14 cellular contexts compared by ENCODE assay signal in genomic region chr3:195752066-195752465, GRCh38. TPM values are rescaled to one million over a fixed set of nuclear protein-coding genes. Genes with fewer than 3 reads are reported as not detected.
A peak's percentile ranks its signal among the peaks of the same experiment; 100 is the strongest.
DNase-seq lines count a peak whose midpoint lies in the region; ATAC-seq, FAIRE-seq and TF ChIP-seq lines count a peak whose summit lies in the region.
"Had no signal": no experiment of that assay in that cellular context is flagged by ENCODE, and none has a peak within 500 bp of the region (broad histone marks: within the 10 kb centered on the region; RNA-seq: fewer than 3 reads in every experiment).

No MANE protein-coding gene starts in this region.

- H3K27ac ChIP-seq in heart left ventricle (no peak overlapping the region), kidney (ENCODE audit: low read depth in 2 of 2, low read length in 2 of 2) (no peak overlapping the region), gastrocnemius medialis (no peak overlapping the region)
- H3K27ac ChIP-seq: C4-2B, HL-60 had no signal

- H3K36me3 ChIP-seq in heart left ventricle (no peaks in the 10 kb centered on the region), kidney (ENCODE audit: control insufficient read depth in 1 of 2, insufficient read depth in 2 of 2, low read length in 2 of 2) (no peaks in the 10 kb centered on the region), gastrocnemius medialis (no peaks in the 10 kb centered on the region)
- H3K36me3 ChIP-seq: BE2C had no signal

- WGBS in heart left ventricle, 4 donors, result 91 to 95% (median 92%) methylated on average over 9 to 13 of the region's 13 CpGs

- H3K9me3 ChIP-seq in heart left ventricle, result no peaks in the 10 kb centered on the region
- no peaks in the 10 kb centered on the region for H3K9me3 ChIP-seq in kidney (ENCODE audit: control insufficient read depth in 1 of 2, low read length in 2 of 2)
- H3K9me3 ChIP-seq in gastrocnemius medialis, result no peaks in the 10 kb centered on the region
- H3K9me3 ChIP-seq: BE2C had no signal

- intact Hi-C loops in left cardiac atrium (cut with DNase I), result no loop called here
- intact Hi-C loops in heart left ventricle (cut with DNase I), result no loop called here
- intact Hi-C loops in kidney (cut with DNase I), result no loop called here
- intact Hi-C loops in posterior vena cava (cut with DNase I), result no loop called here
- intact Hi-C loops in gastrocnemius medialis (cut with DNase I; ENCODE audit: low total_unique reads), result no loop called here

- in situ Hi-C loops in gastrocnemius medialis (cut with MboI; ENCODE audit: low sequenced_read_pairs in 4 of 4), result no loop called here

- no peak for FAIRE-seq in kidney (lab: Jason Lieb, UNC)
- FAIRE-seq: A204.1 had no signal

- H3K9ac ChIP-seq in kidney (ENCODE audit: low read length in 2 of 2), result no peak overlapping the region

- DNase-seq in left cardiac atrium (peak; percentile 6), heart left ventricle (no peak), kidney (peak; percentile 40), posterior vena cava (ENCODE audit: low spot score) (peak; percentile 76), gastrocnemius medialis (no peak), EL (no peak), omental fat pad (ENCODE audit: low spot score) (no peak)
- DNase-seq: BE2C; CD8-positive, alpha-beta T cell had no signal

- H3K4me3 ChIP-seq in heart left ventricle (no peak overlapping the region), kidney (ENCODE audit: low read length in 2 of 2) (no peak overlapping the region), gastrocnemius medialis (no peak overlapping the region)

- TF ChIP-seq CTCF in heart left ventricle (IDR thresholded peaks at IDR 0.05) (no peak), kidney (IDR thresholded peaks at IDR 0.05; ENCODE audit: borderline replicate concordance, extremely low read depth, insufficient read depth) (no peak), gastrocnemius medialis (IDR thresholded peaks at IDR 0.05 in 4 of 5, conservative IDR thresholded peaks at IDR 0.05 in 1 of 5) (no peak), omental fat pad (IDR thresholded peaks at IDR 0.05) (no peak)

- H3K4me1 ChIP-seq in heart left ventricle (peaks cover 0 to 9% (median 1%) of the 10 kb centered on the region in 12 donors), kidney (ENCODE audit: control insufficient read depth in 1 of 2, insufficient read depth in 1 of 2, low read depth in 1 of 2, low read length in 2 of 2) (no peaks in the 10 kb centered on the region), gastrocnemius medialis (no peaks in the 10 kb centered on the region)
- H3K4me1 ChIP-seq: BE2C had no signal

- peaks cover 0 to 18% (median 6%) of the 10 kb centered on the region in 9 donors for H3K27me3 ChIP-seq in heart left ventricle
- peaks cover 0 to 7% (median 2%) of the 10 kb centered on the region in 3 donors for H3K27me3 ChIP-seq in gastrocnemius medialis
- H3K27me3 ChIP-seq: BE2C had no signal

- no peak for TF ChIP-seq POLR2A in heart left ventricle (IDR thresholded peaks at IDR 0.05)
- no peak for TF ChIP-seq POLR2A in gastrocnemius medialis (IDR thresholded peaks at IDR 0.05)

- ATAC-seq in left cardiac atrium, result no peak
- no peak for ATAC-seq in heart left ventricle
- no peak for ATAC-seq in gastrocnemius medialis
- ATAC-seq in omental fat pad (ENCODE audit: low FRiP score), result no peak
- ATAC-seq: CD8-positive, alpha-beta T cell; HCT116 had no signal

RNA-seq across cellular contexts. Expression of gene MUC20, which starts 31.3 kb away (rescaled TPM):
- total RNA-seq in left cardiac atrium, result 1 to 10 TPM; 1.8 to 4.7 TPM
- 1 to 10 TPM in 7 of 9 donors, under 1 TPM in 2; 0.21 to 8.4 (median 3.2) TPM for total RNA-seq in heart left ventricle
- 1 to 10 TPM in 1 of 2 donors, under 1 TPM in 1; 0.53 to 3.2 TPM for polyA plus RNA-seq in heart left ventricle
- 42.6 TPM for total RNA-seq in kidney
- polyA plus RNA-seq in kidney (ENCODE audit: insufficient read depth, low read depth, low replicate concordance), result 53.3 TPM
- 1 to 10 TPM; 3.8 to 9.4 TPM for total RNA-seq in posterior vena cava
- 1 to 10 TPM; 1.5 to 7.0 (median 3.2) TPM for total RNA-seq in gastrocnemius medialis
- total RNA-seq in omental fat pad, result 1 to 10 TPM; 1.3 to 8.7 (median 6.2) TPM

RNA-seq across cellular contexts. Expression of gene MUC4, which starts 59.7 kb away (rescaled TPM):
- total RNA-seq in left cardiac atrium (not detected), heart left ventricle (under 1 TPM in 2 of 9 donors, not detected in 7; 0.02 to 0.17 TPM), kidney (0.19 TPM), posterior vena cava (not detected), gastrocnemius medialis (under 1 TPM in 1 of 4 donors, not detected in 3; 0.27 TPM), omental fat pad (under 1 TPM in 1 of 4 donors, not detected in 3; 0.09 TPM)
- polyA plus RNA-seq in heart left ventricle (under 1 TPM in 1 of 2 donors, not detected in 1; 0.03 TPM), kidney (ENCODE audit: insufficient read depth, low read depth, low replicate concordance) (not detected)
- total RNA-seq: CD8-positive, alpha-beta T cell; H4 had no signal

Comparison
In these comparisons a context has a peak if more than half of its experiments do, and no peak if none do; other contexts are left out.
1. DNase-seq: peak in left cardiac atrium (single experiment), kidney (single experiment) and posterior vena cava (single experiment); none in heart left ventricle (0 of 5), gastrocnemius medialis (0 of 2), EL (single experiment) and omental fat pad (single experiment).